ENCODE assay signal across 10 cellular contexts in the genomic region with DNA sequence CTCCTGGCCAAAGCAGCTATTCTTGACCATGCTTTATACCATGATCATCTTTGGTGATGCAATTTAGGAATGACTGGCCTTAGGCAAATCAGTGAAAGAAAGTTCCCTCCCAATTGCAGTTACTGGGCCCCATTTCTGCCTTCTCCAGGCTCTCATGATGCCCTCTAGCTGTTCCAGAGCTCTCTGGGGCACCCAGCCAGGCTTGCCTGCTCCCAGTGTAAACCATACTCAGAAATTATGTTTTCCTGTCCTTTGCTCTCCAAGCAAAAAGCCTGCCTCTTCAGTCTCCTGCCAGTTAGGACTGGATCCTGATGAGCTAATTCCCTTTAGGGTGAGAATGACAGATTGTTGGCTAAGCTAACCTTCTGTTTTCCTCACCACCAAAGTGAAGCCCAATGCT.
A peak's percentile ranks its signal among the peaks of the same experiment; 100 is the strongest.
DNase-seq lines count a peak whose midpoint lies in the region; ATAC-seq and TF ChIP-seq lines count a peak whose summit lies in the region.
"Had no signal": no experiment of that assay in that cellular context is flagged by ENCODE, and none has a peak within 500 bp of the region (broad histone marks: within the 10 kb centered on the region; RNA-seq: fewer than 3 reads in every experiment).

No MANE protein-coding gene starts in this region.

- CTCF ChIA-PET in MCF 10A (lab: Yijun Ruan, JAX) (interaction anchor here (0.5 to 3.5 kb wide), 28 partner anchors 11 to 300 kb away, joined by 3 to 25 read pairs (median 3); no protein-coding TSS in a partner anchor), WTC11 (lab: Charles Lee) (interaction anchor here (1.0 to 1.1 kb wide), 2 partner anchors 74 to 90 kb away, joined by 3 read pairs; no protein-coding TSS in a partner anchor)

- no peak for TF ChIP-seq CTCF in MCF 10A (IDR thresholded peaks at IDR 0.05; ENCODE audit: unreplicated experiment)
- TF ChIP-seq CTCF in breast epithelium (IDR thresholded peaks at IDR 0.05), result no peak
- TF ChIP-seq CTCF in WTC11 (IDR thresholded peaks at IDR 0.05), result no peak

- H3K27ac ChIP-seq in breast epithelium (no peak overlapping the region), aorta (ENCODE audit: low read depth in 1 of 2, low read length in 2 of 2) (no peak overlapping the region)
- H3K27ac ChIP-seq: A549 had no signal

- no peak for TF ChIP-seq POLR2A in breast epithelium (IDR thresholded peaks at IDR 0.05)

- H3K36me3 Mint-ChIP-seq in MCF 10A (ENCODE audit: insufficient read depth, unreplicated experiment) (no peaks in the 10 kb centered on the region), WTC11 (no peaks in the 10 kb centered on the region)

- H3K27me3 ChIP-seq in breast epithelium, result no peaks in the 10 kb centered on the region
- H3K27me3 ChIP-seq in aorta (ENCODE audit: control insufficient read depth in 1 of 2, insufficient read depth in 2 of 2, low read length in 1 of 2), result no peaks in the 10 kb centered on the region

- POLR2A ChIA-PET in MCF 10A (lab: Yijun Ruan, JAX), result interaction anchor here (0.7 to 4.1 kb wide), 19 partner anchors 10 to 180 kb away, joined by 3 to 48 read pairs (median 4); a partner anchor contains a TSS
- POLR2A ChIA-PET in WTC11 (lab: Charles Lee), result no interaction called here

- intact Hi-C loops in MCF 10A (cut with micrococcal nuclease), result loop anchor here (1.0 to 2.0 kb wide), 3 partner anchors 84 to 153 kb away; no protein-coding TSS in a partner anchor
- intact Hi-C loops in breast epithelium (cut with DNase I; ENCODE audit: low total_unique reads), result loop anchor here (5.0 kb wide), 1 partner anchor 468 kb away; no protein-coding TSS in a partner anchor
- intact Hi-C loops in left cardiac atrium (cut with DNase I), result no loop called here
- intact Hi-C loops in aorta (cut with DNase I), result no loop called here

- H3K9me3 Mint-ChIP-seq in MCF 10A (ENCODE audit: unreplicated experiment) (no peaks in the 10 kb centered on the region), WTC11 (peaks cover 5% of the 10 kb centered on the region)

- peaks cover 15% of the 10 kb centered on the region for H3K4me1 Mint-ChIP-seq in MCF 10A (ENCODE audit: insufficient read depth, unreplicated experiment)
- peaks cover 30% of the 10 kb centered on the region for H3K4me1 Mint-ChIP-seq in WTC11

- no peaks in the 10 kb centered on the region for H3K27me3 Mint-ChIP-seq in MCF 10A (ENCODE audit: insufficient read depth, unreplicated experiment)
- no peaks in the 10 kb centered on the region for H3K27me3 Mint-ChIP-seq in WTC11 (ENCODE audit: low read depth)

- H3K36me3 ChIP-seq in breast epithelium (no peaks in the 10 kb centered on the region), aorta (ENCODE audit: control insufficient read depth in 1 of 2, insufficient read depth in 2 of 2, low read length in 1 of 2) (no peaks in the 10 kb centered on the region)

- no peaks in the 10 kb centered on the region for H3K9me3 ChIP-seq in breast epithelium
- H3K9me3 ChIP-seq in aorta (ENCODE audit: control insufficient read depth, low read length), result no peaks in the 10 kb centered on the region
- H3K9me3 ChIP-seq: A549 had no signal

- no peak overlapping the region for H3K4me3 Mint-ChIP-seq in MCF 10A (ENCODE audit: unreplicated experiment)
- H3K4me3 Mint-ChIP-seq in WTC11, result no peak overlapping the region

- H3K4me1 ChIP-seq in breast epithelium (no peaks in the 10 kb centered on the region), aorta (ENCODE audit: control insufficient read depth in 1 of 2, insufficient read depth in 2 of 2, low read length in 2 of 2) (peaks cover 2 to 5% of the 10 kb centered on the region in 2 donors)
- H3K4me1 ChIP-seq: A549 had no signal

- no TSS peak for BruUV-seq in MCF 10A (replicated peaks; lab: Mats Ljungman, UMichigan)

- H3K4me3 ChIP-seq in breast epithelium (no peak overlapping the region), aorta (ENCODE audit: low read length in 2 of 2) (no peak overlapping the region)
- H3K4me3 ChIP-seq: A549 had no signal

- ATAC-seq in WTC11 (0 out of 2 replicates have a peak, but pooled peaks have one; percentile 12), left cardiac atrium (peak; percentile 90 to 93), aorta (ENCODE audit: low FRiP score) (peak; percentile 76)
- ATAC-seq: A549 had no signal

- H3K27ac Mint-ChIP-seq in MCF 10A (ENCODE audit: low read depth, unreplicated experiment) (peak overlapping the region; percentile 61), WTC11 (no peak overlapping the region)

- DNase-seq in MCF 10A (ENCODE audit: unreplicated experiment) (peak; percentile 92), breast epithelium (ENCODE audit: low spot score in 2 of 2) (no peak), WTC11 (ENCODE audit: low spot score) (no peak), left cardiac atrium (peak; percentile 28), aorta (peak; percentile 82 to 84), CD1c-positive myeloid dendritic cell (ENCODE audit: extremely low spot score) (no peak), NCI-H1930 (lab: John Stamatoyannopoulos, UW) (no peak)
- DNase-seq in activated CD4-positive, alpha-beta T cell treated with anti-CD3 and anti-CD28 coated beads, Interleukin-2, amount 50 U/mL, for 48 hours, result no peak
- DNase-seq: T-helper 9 cell had no signal

TF ChIP-seq in WTC11, 78 proteins besides CTCF, POLR2A, EP300 and RAD21:
- TF ChIP-seq, protein P1, sequence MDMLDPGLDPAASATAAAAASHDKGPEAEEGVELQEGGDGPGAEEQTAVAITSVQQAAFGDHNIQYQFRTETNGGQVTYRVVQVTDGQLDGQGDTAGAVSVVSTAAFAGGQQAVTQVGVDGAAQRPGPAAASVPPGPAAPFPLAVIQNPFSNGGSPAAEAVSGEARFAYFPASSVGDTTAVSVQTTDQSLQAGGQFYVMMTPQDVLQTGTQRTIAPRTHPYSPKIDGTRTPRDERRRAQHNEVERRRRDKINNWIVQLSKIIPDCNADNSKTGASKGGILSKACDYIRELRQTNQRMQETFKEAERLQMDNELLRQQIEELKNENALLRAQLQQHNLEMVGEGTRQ (CRISPR knock-in tag; IDR thresholded peaks at IDR 0.05), result no peak
- TF ChIP-seq, protein P2, sequence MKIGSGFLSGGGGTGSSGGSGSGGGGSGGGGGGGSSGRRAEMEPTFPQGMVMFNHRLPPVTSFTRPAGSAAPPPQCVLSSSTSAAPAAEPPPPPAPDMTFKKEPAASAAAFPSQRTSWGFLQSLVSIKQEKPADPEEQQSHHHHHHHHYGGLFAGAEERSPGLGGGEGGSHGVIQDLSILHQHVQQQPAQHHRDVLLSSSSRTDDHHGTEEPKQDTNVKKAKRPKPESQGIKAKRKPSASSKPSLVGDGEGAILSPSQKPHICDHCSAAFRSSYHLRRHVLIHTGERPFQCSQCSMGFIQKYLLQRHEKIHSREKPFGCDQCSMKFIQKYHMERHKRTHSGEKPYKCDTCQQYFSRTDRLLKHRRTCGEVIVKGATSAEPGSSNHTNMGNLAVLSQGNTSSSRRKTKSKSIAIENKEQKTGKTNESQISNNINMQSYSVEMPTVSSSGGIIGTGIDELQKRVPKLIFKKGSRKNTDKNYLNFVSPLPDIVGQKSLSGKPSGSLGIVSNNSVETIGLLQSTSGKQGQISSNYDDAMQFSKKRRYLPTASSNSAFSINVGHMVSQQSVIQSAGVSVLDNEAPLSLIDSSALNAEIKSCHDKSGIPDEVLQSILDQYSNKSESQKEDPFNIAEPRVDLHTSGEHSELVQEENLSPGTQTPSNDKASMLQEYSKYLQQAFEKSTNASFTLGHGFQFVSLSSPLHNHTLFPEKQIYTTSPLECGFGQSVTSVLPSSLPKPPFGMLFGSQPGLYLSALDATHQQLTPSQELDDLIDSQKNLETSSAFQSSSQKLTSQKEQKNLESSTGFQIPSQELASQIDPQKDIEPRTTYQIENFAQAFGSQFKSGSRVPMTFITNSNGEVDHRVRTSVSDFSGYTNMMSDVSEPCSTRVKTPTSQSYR (CRISPR knock-in tag; IDR thresholded peaks at IDR 0.05), result no peak
- TF ChIP-seq, protein P3, sequence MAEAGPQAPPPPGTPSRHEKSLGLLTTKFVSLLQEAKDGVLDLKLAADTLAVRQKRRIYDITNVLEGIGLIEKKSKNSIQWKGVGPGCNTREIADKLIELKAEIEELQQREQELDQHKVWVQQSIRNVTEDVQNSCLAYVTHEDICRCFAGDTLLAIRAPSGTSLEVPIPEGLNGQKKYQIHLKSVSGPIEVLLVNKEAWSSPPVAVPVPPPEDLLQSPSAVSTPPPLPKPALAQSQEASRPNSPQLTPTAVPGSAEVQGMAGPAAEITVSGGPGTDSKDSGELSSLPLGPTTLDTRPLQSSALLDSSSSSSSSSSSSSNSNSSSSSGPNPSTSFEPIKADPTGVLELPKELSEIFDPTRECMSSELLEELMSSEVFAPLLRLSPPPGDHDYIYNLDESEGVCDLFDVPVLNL (CRISPR knock-in tag; IDR thresholded peaks at IDR 0.05; ENCODE audit: borderline replicate concordance, low read depth), result no peak
- TF ChIP-seq, protein P4, sequence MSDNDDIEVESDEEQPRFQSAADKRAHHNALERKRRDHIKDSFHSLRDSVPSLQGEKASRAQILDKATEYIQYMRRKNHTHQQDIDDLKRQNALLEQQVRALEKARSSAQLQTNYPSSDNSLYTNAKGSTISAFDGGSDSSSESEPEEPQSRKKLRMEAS (CRISPR knock-in tag; IDR thresholded peaks at IDR 0.05), result no peak
- TF ChIP-seq, protein P5, sequence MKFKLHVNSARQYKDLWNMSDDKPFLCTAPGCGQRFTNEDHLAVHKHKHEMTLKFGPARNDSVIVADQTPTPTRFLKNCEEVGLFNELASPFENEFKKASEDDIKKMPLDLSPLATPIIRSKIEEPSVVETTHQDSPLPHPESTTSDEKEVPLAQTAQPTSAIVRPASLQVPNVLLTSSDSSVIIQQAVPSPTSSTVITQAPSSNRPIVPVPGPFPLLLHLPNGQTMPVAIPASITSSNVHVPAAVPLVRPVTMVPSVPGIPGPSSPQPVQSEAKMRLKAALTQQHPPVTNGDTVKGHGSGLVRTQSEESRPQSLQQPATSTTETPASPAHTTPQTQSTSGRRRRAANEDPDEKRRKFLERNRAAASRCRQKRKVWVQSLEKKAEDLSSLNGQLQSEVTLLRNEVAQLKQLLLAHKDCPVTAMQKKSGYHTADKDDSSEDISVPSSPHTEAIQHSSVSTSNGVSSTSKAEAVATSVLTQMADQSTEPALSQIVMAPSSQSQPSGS (CRISPR knock-in tag; IDR thresholded peaks at IDR 0.05; ENCODE audit: borderline replicate concordance, low read depth), result no peak
- TF ChIP-seq NFYB (CRISPR knock-in tag; conservative IDR thresholded peaks at IDR 0.05; ENCODE audit: low read depth), result no peak
- no peak for TF ChIP-seq TEAD1 (CRISPR knock-in tag; IDR thresholded peaks at IDR 0.05)
- no peak for TF ChIP-seq TP53 (CRISPR knock-in tag; IDR thresholded peaks at IDR 0.05)
- no peak for TF ChIP-seq HMGA2 (CRISPR knock-in tag; IDR thresholded peaks at IDR 0.05)

Comparison
In these comparisons a context has a peak if more than half of its experiments do, and no peak if none do; other contexts are left out.
1. DNase-seq: peak in MCF 10A (single experiment), left cardiac atrium (single experiment) and aorta (2 of 2); none in breast epithelium (0 of 2), WTC11 (single experiment), CD1c-positive myeloid dendritic cell (single experiment), NCI-H1930 (0 of 2) and activated CD4-positive, alpha-beta T cell treated with anti-CD3 and anti-CD28 coated beads, Interleukin-2, amount 50 U/mL, for 48 hours (0 of 2).
2. ATAC-seq: peak in every context shown above with its lines; median percentile 92 in left cardiac atrium; 76 in aorta; 12 in WTC11.
3. intact Hi-C loops: an anchor here in MCF 10A (1.0 to 2.0 kb wide) and breast epithelium (5.0 kb wide); none called in left cardiac atrium and aorta.